In genomic region chr1:35268282-35269189, GRCh38 we compare ENCODE assay signal across 8 cellular contexts. TPM values are rescaled to one million over a fixed set of nuclear protein-coding genes. Genes with fewer than 3 reads are reported as not detected.
DNase-seq lines count a peak whose midpoint lies in the region; TF ChIP-seq lines count a peak whose summit lies in the region.

Gene ZMYM4 (plus strand): TSS chr1:35268709. CDS start chr1:35269047, 338 bp downstream.

- peak within 1 kb of the TSS; percentile 86 for H3K4me3 ChIP-seq in DOHH2 (ENCODE audit: low read length)
- H3K4me3 ChIP-seq in GM23248, result peak within 1 kb of the TSS; percentile 83
- peak within 1 kb of the TSS; percentile 74 for H3K4me3 ChIP-seq in LNCaP clone FGC (ENCODE audit: low read depth, low read length)
- H3K4me3 ChIP-seq in fibroblast of the aortic adventitia (ENCODE audit: low read depth, low read length), result peak within 1 kb of the TSS; percentile 89

- H3K4me1 ChIP-seq in DOHH2 (ENCODE audit: control insufficient read depth, low read length) (peaks cover 33% of the 10 kb centered on the region), GM23248 (ENCODE audit: insufficient read depth) (peaks cover 24% of the 10 kb centered on the region)

- in situ Hi-C loops in GM23248 (cut with MboI), result no loop called here

- peak within 1 kb of the TSS; percentile 97 for H3K9ac ChIP-seq in GM23248

- H3K36me3 Mint-ChIP-seq in nephron (ENCODE audit: low read depth), result peaks cover 18% of the 10 kb centered on the region
- no peaks in the 10 kb centered on the region for H3K36me3 Mint-ChIP-seq in stimulated activated naive CD8-positive, alpha-beta T cell treated with anti-CD3 and anti-CD28 coated beads, Interleukin-15, Interleukin-2, amounts not matched to agents 100 ng/mL and 50 ng/mL, for 24 hours (ENCODE audit: low read depth)

- H2AFZ ChIP-seq in GM23248, result peak within 1 kb of the TSS; percentile 89

- H3K4me3 Mint-ChIP-seq in nephron, result peak within 1 kb of the TSS; percentile 84 to 94 (median 88)
- H3K4me3 Mint-ChIP-seq in stimulated activated naive CD8-positive, alpha-beta T cell treated with anti-CD3 and anti-CD28 coated beads, Interleukin-15, Interleukin-2, amounts not matched to agents 100 ng/mL and 50 ng/mL, for 24 hours, result peak within 1 kb of the TSS; percentile 87

- peaks cover 13% of the 10 kb centered on the region for H3K36me3 ChIP-seq in DOHH2 (ENCODE audit: control insufficient read depth, low read length)
- H3K36me3 ChIP-seq in GM23248 (ENCODE audit: low read depth), result no peaks in the 10 kb centered on the region

- H3K9me3 ChIP-seq in DOHH2 (ENCODE audit: control insufficient read depth, insufficient read depth, low read length) (peaks cover 7% of the 10 kb centered on the region; the same call in 1 of the 2 replicates), GM23248 (ENCODE audit: low read depth) (no peaks in the 10 kb centered on the region)

- 2 to 6% methylated on average over 28 to 64 of the region's 65 CpGs for WGBS in GM23248 (ENCODE audit: low coverage in 1 of 2, low lambda C conversion rate in 2 of 2, missing lambda C conversion rate in 2 of 2), 2 experiments

- H3K4me2 ChIP-seq in DOHH2 (ENCODE audit: low read length), result peak within 1 kb of the TSS; percentile 77
- peak within 1 kb of the TSS; percentile 90 for H3K4me2 ChIP-seq in GM23248 (ENCODE audit: unreplicated experiment)

- no peaks in the 10 kb centered on the region for H3K27me3 Mint-ChIP-seq in nephron (ENCODE audit: low read depth)
- no peaks in the 10 kb centered on the region for H3K27me3 Mint-ChIP-seq in stimulated activated naive CD8-positive, alpha-beta T cell treated with anti-CD3 and anti-CD28 coated beads, Interleukin-15, Interleukin-2, amounts not matched to agents 100 ng/mL and 50 ng/mL, for 24 hours

- H3F3A ChIP-seq in DOHH2 (ENCODE audit: control insufficient read depth, insufficient read depth) (0 out of 2 replicates have a peak, but pooled peaks cover 2% of the 10 kb centered on the region), GM23248 (ENCODE audit: insufficient read depth) (peaks cover 24% of the 10 kb centered on the region)

- H3K27me3 ChIP-seq in DOHH2 (ENCODE audit: control insufficient read depth, low read length) (no peaks in the 10 kb centered on the region), GM23248 (replicated peaks; ENCODE audit: insufficient read depth) (no peaks in the 10 kb centered on the region)

- H3K4me1 Mint-ChIP-seq in nephron, result peaks cover 36% of the 10 kb centered on the region
- peaks cover 33% of the 10 kb centered on the region for H3K4me1 Mint-ChIP-seq in stimulated activated naive CD8-positive, alpha-beta T cell treated with anti-CD3 and anti-CD28 coated beads, Interleukin-15, Interleukin-2, amounts not matched to agents 100 ng/mL and 50 ng/mL, for 24 hours (ENCODE audit: low read depth)

- H3K9me3 Mint-ChIP-seq in nephron, result no peaks in the 10 kb centered on the region
- no peaks in the 10 kb centered on the region for H3K9me3 Mint-ChIP-seq in stimulated activated naive CD8-positive, alpha-beta T cell treated with anti-CD3 and anti-CD28 coated beads, Interleukin-15, Interleukin-2, amounts not matched to agents 100 ng/mL and 50 ng/mL, for 24 hours

- no peaks in the 10 kb centered on the region for H3K9me2 ChIP-seq in DOHH2 (replicated peaks; ENCODE audit: control insufficient read depth, low read length)
- no peaks in the 10 kb centered on the region for H3K9me2 ChIP-seq in GM23248 (ENCODE audit: insufficient read depth)

- TF ChIP-seq CTCF in DOHH2 (IDR thresholded peaks at IDR 0.05; ENCODE audit: low read depth, low read length, poor library complexity, severe bottlenecking), result no peak
- TF ChIP-seq CTCF in LNCaP clone FGC (IDR thresholded peaks at IDR 0.05; ENCODE audit: control insufficient read depth, extremely low read depth, insufficient read depth), result no peak
- TF ChIP-seq CTCF in fibroblast of the aortic adventitia (IDR thresholded peaks at IDR 0.05; ENCODE audit: insufficient read depth, low read length), result no peak
- no peak for TF ChIP-seq CTCF in nephron (IDR thresholded peaks at IDR 0.05; ENCODE audit: unreplicated experiment in 3 of 3)

- DNase-seq in GM23248 (peak; percentile 98), LNCaP clone FGC (ENCODE audit: low read depth) (peak; percentile 95), SHP77 (lab: John Stamatoyannopoulos, UW) (peak; percentile 95), fibroblast of the aortic adventitia (ENCODE audit: low read depth) (peak; percentile 99)
- DNase-seq in activated effector memory CD4-positive, alpha-beta T cell treated with Interleukin-2 at 50 U/mL for 16 hours, result peak; percentile 83

- H3K79me2 ChIP-seq in DOHH2 (ENCODE audit: control insufficient read depth, low read length) (peaks cover 53% of the 10 kb centered on the region), GM23248 (ENCODE audit: insufficient read depth) (peaks cover 49% of the 10 kb centered on the region)

- H3K27ac Mint-ChIP-seq in nephron, result peak within 1 kb of the TSS; percentile 88 to 95 (median 93)
- H3K27ac Mint-ChIP-seq in stimulated activated naive CD8-positive, alpha-beta T cell treated with anti-CD3 and anti-CD28 coated beads, Interleukin-15, Interleukin-2, amounts not matched to agents 100 ng/mL and 50 ng/mL, for 24 hours, result peak within 1 kb of the TSS; percentile 94

- H3K27ac ChIP-seq in DOHH2 (ENCODE audit: low read depth, low read length) (peak within 1 kb of the TSS; percentile 54), GM23248 (peak within 1 kb of the TSS; percentile 80)

- H4K20me1 ChIP-seq in DOHH2 (ENCODE audit: control insufficient read depth, insufficient read depth, low read depth, low read length), result no peaks in the 10 kb centered on the region
- no peaks in the 10 kb centered on the region for H4K20me1 ChIP-seq in GM23248 (ENCODE audit: insufficient read depth)

RNA-seq across cellular contexts. Expression of gene ZMYM4, which starts in this region (rescaled TPM):
- total RNA-seq in GM23248 (2014; rRNA removed; shearing (Covaris generic)), result 29.2 and 34.9 TPM in 2 replicates
- polyA plus RNA-seq in GM23248 (2016; fragmentation: Nextera tagmentation; extraction: Ambion mirVana), result 37.7 and 40.8 TPM in 2 replicates
- 47.8 and 52.2 TPM in 2 replicates for total RNA-seq in fibroblast of the aortic adventitia (ENCODE audit: low replicate concordance)

Comparison
In these comparisons a context has a peak if more than half of its experiments do, and no peak if none do; other contexts are left out.
1. Peak in every context shown above with its lines: DNase-seq, H3K4me3 ChIP-seq and H3K27ac ChIP-seq.